In the genomic region with DNA sequence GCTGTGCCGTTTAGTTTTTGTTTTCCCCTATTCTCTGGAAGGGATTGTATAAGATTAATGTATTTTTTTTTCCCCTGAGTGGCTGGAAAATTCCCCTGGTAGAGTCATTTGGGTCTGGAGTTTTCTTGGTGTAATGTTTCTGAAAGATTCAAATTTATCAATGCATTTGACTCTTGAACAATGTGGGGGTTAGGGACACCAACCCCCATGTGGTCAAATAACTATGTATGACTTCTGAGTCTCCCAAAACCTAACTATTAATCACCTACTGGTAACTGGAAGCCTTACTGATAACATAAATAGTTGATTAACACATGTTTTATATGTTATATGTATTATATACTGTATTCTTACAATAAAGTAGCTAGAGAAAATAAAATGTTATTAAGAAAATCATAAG, we compare ENCODE assay signal across 7 cellular contexts.
"Had no signal": no experiment of that assay in that cellular context is flagged by ENCODE, and none has a peak within 500 bp of the region (broad histone marks: within the 10 kb centered on the region; RNA-seq: fewer than 3 reads in every experiment).

No MANE protein-coding gene starts in this region.

- DNase-seq: GDM1, GF-D8 had no signal

- FAIRE-seq: G401.6, GM12891, GM12892, GM18507, GM19239 had no signal
